28 cellular contexts compared by ENCODE assay signal in the genomic region with DNA sequence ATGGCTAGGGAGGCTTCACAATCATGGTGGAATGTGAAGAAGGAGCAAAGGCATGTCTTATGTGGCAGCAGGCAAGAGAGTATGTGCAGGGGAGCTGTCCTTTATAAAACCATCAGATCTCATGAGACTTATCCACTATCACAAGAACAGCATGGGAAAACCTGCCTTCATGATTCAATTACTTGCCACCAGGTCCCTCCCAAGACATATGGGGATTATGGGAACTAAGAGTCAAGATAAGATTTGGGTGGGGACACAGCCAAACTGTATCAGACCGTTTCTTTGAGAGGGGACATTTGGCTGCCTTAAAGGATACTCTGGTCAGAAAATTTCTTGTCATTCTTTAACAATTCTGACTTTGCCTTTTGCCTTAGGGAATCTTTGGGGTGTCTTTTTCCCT. TPM values are rescaled to one million over a fixed set of nuclear protein-coding genes. Genes with fewer than 3 reads are reported as not detected.
DNase-seq lines count a peak whose midpoint lies in the region; ATAC-seq, FAIRE-seq and TF ChIP-seq lines count a peak whose summit lies in the region.
"Had no signal": no experiment of that assay in that cellular context is flagged by ENCODE, and none has a peak within 500 bp of the region (broad histone marks: within the 10 kb centered on the region; RNA-seq: fewer than 3 reads in every experiment).

No MANE protein-coding gene starts in this region.

- TF ChIP-seq POLR2A in H1 (IDR thresholded peaks at IDR 0.05; ENCODE audit: control extremely low read depth in 1 of 2, low read depth in 2 of 2, low read length in 2 of 2) = no peak
- TF ChIP-seq POLR2A in body of pancreas (IDR thresholded peaks at IDR 0.05) = no peak

- TF ChIP-seq EP300 in H1 (IDR thresholded peaks at IDR 0.05; ENCODE audit: borderline replicate concordance in 1 of 2, low read depth in 2 of 2, low read length in 2 of 2) = no peak

- peak overlapping the region; percentile 37 for H3K27ac Mint-ChIP-seq in astrocyte (ENCODE audit: unreplicated experiment)
- H3K27ac Mint-ChIP-seq in neural progenitor cell = no peak overlapping the region
- H3K27ac Mint-ChIP-seq: CD4-positive, alpha-beta memory T cell; CD4-positive, CD25-positive, alpha-beta regulatory T cell had no signal

- H3K9ac ChIP-seq in astrocyte (ENCODE audit: low read length) (no peak overlapping the region), H1 (replicated peaks in 1 of 4; ENCODE audit: extremely low read depth in 1 of 4, low read depth in 3 of 4, low read length in 3 of 4) (no peak overlapping the region), neural progenitor cell (no peak overlapping the region)
- H3K9ac ChIP-seq: BLaER1 had no signal

- H3K23me2 ChIP-seq in H1 (ENCODE audit: low read depth, low read length) = no peaks in the 10 kb centered on the region

- DNase-seq in OCI-M1 (lab: John Stamatoyannopoulos, UW) (peak; percentile 26), astrocyte (ENCODE audit: low read depth) (no peak), H1 (ENCODE audit: low read depth in 1 of 2, low spot score in 2 of 2) (no peak), neural progenitor cell (ENCODE audit: low spot score) (no peak), body of pancreas (no peak), germinal center (ENCODE audit: low spot score) (no peak), upper lobe of right lung (no peak)
- DNase-seq: 8988T; ACHN; BE2C; C1 segment of cervical spinal cord; CD4-positive, alpha-beta memory T cell; CD4-positive, CD25-positive, alpha-beta regulatory T cell; CD8-positive, alpha-beta memory T cell; COR-L47; DMS 273 treated with DMSO at 0.1 percent for 48 hours; DMS153; DMS53; DMS79; DND-41; EL; GDM1 had no signal

- no peaks in the 10 kb centered on the region for H3K79me1 ChIP-seq in H1 (ENCODE audit: low read depth, low read length)

- TF ChIP-seq RAD21 in H1 (IDR thresholded peaks at IDR 0.05 in 1 of 2, conservative IDR thresholded peaks at IDR 0.05 in 1 of 2; ENCODE audit: low read depth in 2 of 2, low read length in 2 of 2) = no peak

- H3K18ac ChIP-seq in H1 (ENCODE audit: extremely low read depth, low read length) = no peak overlapping the region

- no peak overlapping the region for H3K4me2 ChIP-seq in astrocyte (ENCODE audit: low read length)
- no peak overlapping the region for H3K4me2 ChIP-seq in H1 (ENCODE audit: insufficient read depth in 1 of 2, low read depth in 2 of 2, low read length in 2 of 2)
- H3K4me2 ChIP-seq in neural progenitor cell = no peak overlapping the region
- H3K4me2 ChIP-seq: BLaER1 had no signal

- TF ChIP-seq CTCF in astrocyte (IDR thresholded peaks at IDR 0.05; ENCODE audit: insufficient read depth, low read depth, low read length) (no peak), H1 (IDR thresholded peaks at IDR 0.05; ENCODE audit: control extremely low read depth in 1 of 3, insufficient read depth in 1 of 3, low read depth in 1 of 3, low read length in 3 of 3) (no peak), neural progenitor cell (IDR thresholded peaks at IDR 0.05) (no peak), body of pancreas (IDR thresholded peaks at IDR 0.05) (no peak), upper lobe of right lung (IDR thresholded peaks at IDR 0.05) (no peak)

- H2BK12ac ChIP-seq in H1 (ENCODE audit: low read depth, low read length) = no peak overlapping the region

- no peak overlapping the region for H2BK5ac ChIP-seq in H1 (ENCODE audit: low read depth, low read length)

- no peak overlapping the region for H2BK20ac ChIP-seq in H1 (ENCODE audit: low read length)

- H3K4me3 Mint-ChIP-seq in astrocyte (ENCODE audit: unreplicated experiment) (no peak overlapping the region), neural progenitor cell (no peak overlapping the region)
- H3K4me3 Mint-ChIP-seq: CD14-positive monocyte; CD4-positive, alpha-beta memory T cell; CD4-positive, CD25-positive, alpha-beta regulatory T cell; CD8-positive, alpha-beta memory T cell had no signal

- H3K14ac ChIP-seq in H1 (ENCODE audit: insufficient read length) = no peak overlapping the region

- H4K91ac ChIP-seq in H1 (replicated peaks; ENCODE audit: insufficient read length, low read length) = no peak overlapping the region

- no peak overlapping the region for H2AFZ ChIP-seq in astrocyte (ENCODE audit: low read depth, low read length)
- H2AFZ ChIP-seq in H1 (ENCODE audit: low read length) = 0 out of 2 replicates have a peak overlapping the region, but pooled peaks have one; percentile 1
- H2AFZ ChIP-seq in neural progenitor cell (replicated peaks) = peak overlapping the region; percentile 4

- H3K4ac ChIP-seq in H1 (replicated peaks; ENCODE audit: insufficient read length, low read depth, low read length) = no peak overlapping the region

- no peak overlapping the region for H3K56ac ChIP-seq in H1 (replicated peaks; ENCODE audit: insufficient read length, low read depth, low read length)

- WGBS in H1 (ENCODE audit: extremely low coverage in 1 of 2, insufficient coverage in 1 of 2, insufficient read length in 1 of 2, insufficient replicate concordance in 2 of 2, low coverage in 1 of 2, low lambda C conversion rate in 2 of 2, missing lambda C conversion rate in 1 of 2), 2 experiments = 83% methylated on average over 1 of the region's 1 CpG; no CpG with 5 or more reads in 1 of the 2 experiments
- WGBS in body of pancreas, 2 donors = 61 to 68% methylated on average over 1 of the region's 1 CpG

- no peak overlapping the region for H2BK15ac ChIP-seq in H1 (ENCODE audit: low read length)

- ATAC-seq in body of pancreas = no peak
- no peak for ATAC-seq in upper lobe of right lung
- ATAC-seq: GM12878 had no signal

- H3K79me2 ChIP-seq in astrocyte (ENCODE audit: insufficient read depth, low read length) (peaks cover 13% of the 10 kb centered on the region), H1 (ENCODE audit: control insufficient read depth in 1 of 2, insufficient read depth in 2 of 2, low read length in 2 of 2) (peaks cover 0 to 11% of the 10 kb centered on the region in 2 experiments; a peak in 3 of 4 replicates), neural progenitor cell (ENCODE audit: low read depth) (peaks cover 13% of the 10 kb centered on the region)

- no peak overlapping the region for H3K23ac ChIP-seq in H1 (ENCODE audit: insufficient read length)

- no peaks in the 10 kb centered on the region for H3K36me3 Mint-ChIP-seq in astrocyte (ENCODE audit: low read depth, unreplicated experiment)
- H3K36me3 Mint-ChIP-seq in neural progenitor cell = no peaks in the 10 kb centered on the region
- H3K36me3 Mint-ChIP-seq: CD14-positive monocyte; CD4-positive, CD25-positive, alpha-beta regulatory T cell had no signal

- H2AK5ac ChIP-seq in H1 (ENCODE audit: low read depth, low read length) = no peak overlapping the region

- no peak overlapping the region for H4K5ac ChIP-seq in H1 (ENCODE audit: insufficient read length, low read depth, low read length)

- H3K27ac ChIP-seq in astrocyte (ENCODE audit: low read depth, low read length) (no peak overlapping the region), H1 (ENCODE audit: low read depth, low read length) (no peak overlapping the region), neural progenitor cell (no peak overlapping the region), body of pancreas (no peak overlapping the region), upper lobe of right lung (no peak overlapping the region)
- H3K27ac ChIP-seq: BLaER1 had no signal

- peaks cover 12% of the 10 kb centered on the region for H3F3A ChIP-seq in neural progenitor cell (ENCODE audit: low read depth)

- CTCF ChIA-PET in H1 (lab: Charles Lee; ENCODE audit: partially characterized antibody) = interaction anchor here (1.2 to 1.4 kb wide), 2 partner anchors 38 to 138 kb away, joined by 3 read pairs; no protein-coding TSS in a partner anchor

- intact Hi-C loops in body of pancreas (cut with DNase I) = loop anchor here (10.0 kb wide), 1 partner anchor 94 kb away; no protein-coding TSS in a partner anchor
- intact Hi-C loops in upper lobe of right lung (cut with DNase I) = no loop called here

- H3K9me3 Mint-ChIP-seq in astrocyte (ENCODE audit: unreplicated experiment) (peaks cover 3% of the 10 kb centered on the region), neural progenitor cell (no peaks in the 10 kb centered on the region)
- H3K9me3 Mint-ChIP-seq: CD4-positive, alpha-beta memory T cell; CD8-positive, alpha-beta memory T cell had no signal

- no peak overlapping the region for H4K8ac ChIP-seq in H1 (ENCODE audit: extremely low read depth, insufficient read depth, low read length)

- H3K4me1 ChIP-seq in astrocyte (ENCODE audit: insufficient read depth, low read length) (peaks cover 4% of the 10 kb centered on the region), H1 (replicated peaks in 1 of 4; ENCODE audit: control insufficient read depth in 3 of 4, insufficient read depth in 4 of 4, low read length in 3 of 4) (peaks cover 0 to 2% (median under 1%) of the 10 kb centered on the region in 4 experiments; a peak in 1 of 7 replicates), neural progenitor cell (peaks cover 14% of the 10 kb centered on the region), body of pancreas (peaks cover 19% of the 10 kb centered on the region), upper lobe of right lung (peaks cover 24% of the 10 kb centered on the region)

- peaks cover 9% of the 10 kb centered on the region for H3K4me1 Mint-ChIP-seq in astrocyte (ENCODE audit: low read depth, unreplicated experiment)
- peaks cover 16% of the 10 kb centered on the region for H3K4me1 Mint-ChIP-seq in neural progenitor cell

- POLR2A ChIA-PET in H1 (lab: Charles Lee; ENCODE audit: partially characterized antibody) = no interaction called here

- H3K27me3 Mint-ChIP-seq in astrocyte (ENCODE audit: low read depth, unreplicated experiment) = no peaks in the 10 kb centered on the region
- H3K27me3 Mint-ChIP-seq in neural progenitor cell (ENCODE audit: insufficient read depth, low read depth) = peaks cover 7% of the 10 kb centered on the region

- H3K27me3 ChIP-seq in astrocyte (ENCODE audit: insufficient read depth, low read length) (peaks cover 3% of the 10 kb centered on the region), H1 (replicated peaks in 1 of 4; ENCODE audit: control insufficient read depth in 3 of 4, extremely low read depth in 1 of 4, insufficient read depth in 3 of 4, low read length in 3 of 4) (no peaks in the 10 kb centered on the region), neural progenitor cell (no peaks in the 10 kb centered on the region), body of pancreas (no peaks in the 10 kb centered on the region), upper lobe of right lung (no peaks in the 10 kb centered on the region)
- H3K27me3 ChIP-seq: BE2C, BLaER1 had no signal

- no peaks in the 10 kb centered on the region for H3K36me3 ChIP-seq in astrocyte (ENCODE audit: insufficient read depth, low read length)
- no peaks in the 10 kb centered on the region for H3K36me3 ChIP-seq in H1 (ENCODE audit: control insufficient read depth in 2 of 4, insufficient read depth in 4 of 4, low read length in 3 of 4)
- H3K36me3 ChIP-seq in neural progenitor cell = no peaks in the 10 kb centered on the region
- no peaks in the 10 kb centered on the region for H3K36me3 ChIP-seq in body of pancreas (replicated peaks in 1 of 2; ENCODE audit: insufficient read depth in 1 of 2, low read depth in 2 of 2)
- no peaks in the 10 kb centered on the region for H3K36me3 ChIP-seq in upper lobe of right lung
- H3K36me3 ChIP-seq: BLaER1 had no signal

- FAIRE-seq in astrocyte (lab: Jason Lieb, UNC) = no peak
- no peak for FAIRE-seq in H1 (lab: Jason Lieb, UNC)
- FAIRE-seq: A204.1, GM12878, GM12892, GM18507 had no signal

- H4K20me1 ChIP-seq in astrocyte (ENCODE audit: insufficient read depth, low read length) (peaks cover 10% of the 10 kb centered on the region), H1 (replicated peaks in 1 of 2; ENCODE audit: control insufficient read depth in 1 of 2, insufficient read depth in 2 of 2, low read length in 2 of 2) (no peaks in the 10 kb centered on the region), neural progenitor cell (ENCODE audit: low read depth) (peaks cover 12% of the 10 kb centered on the region)

- H2BK120ac ChIP-seq in H1 (replicated peaks; ENCODE audit: low read depth, low read length) = no peak overlapping the region

- H3K9me3 ChIP-seq in astrocyte (ENCODE audit: insufficient read depth, low read depth, low read length) (no peaks in the 10 kb centered on the region), H1 (ENCODE audit: insufficient read depth in 2 of 2, low read depth in 1 of 2, low read length in 1 of 2) (no peaks in the 10 kb centered on the region), neural progenitor cell (ENCODE audit: low read depth) (no peaks in the 10 kb centered on the region), body of pancreas (no peaks in the 10 kb centered on the region), upper lobe of right lung (no peaks in the 10 kb centered on the region)
- H3K9me3 ChIP-seq: BE2C, BLaER1 had no signal

- H3K4me3 ChIP-seq in astrocyte (ENCODE audit: insufficient read depth, low read depth, low read length) (no peak overlapping the region), H1 (ENCODE audit: extremely low read depth in 1 of 4, insufficient read depth in 2 of 4, low read depth in 3 of 4, low read length in 4 of 4) (no peak overlapping the region), neural progenitor cell (no peak overlapping the region), body of pancreas (no peak overlapping the region), upper lobe of right lung (no peak overlapping the region)
- H3K4me3 ChIP-seq: BLaER1, GM12878 had no signal

RNA-seq across cellular contexts. Expression of gene XPR1, which starts 3.2 kb away (rescaled TPM):
- total RNA-seq in astrocyte = 35.2 and 36.0 TPM in 2 replicates
- total RNA-seq in H1 (2021; fragmentation: NEBNext Ultra II Directional; extraction: Animal tissue kit (Norgen Biotek cat#: 25700)) = 41.5 and 43.9 TPM in 2 replicates
- 20.0 and 28.6 TPM in 2 replicates for polyA plus RNA-seq in H1 (2011; rRNA removed)
- polyA plus RNA-seq in H1 (2011; cell fraction: cytosol; rRNA removed) = 23.7 TPM
- 12.8 TPM for polyA plus RNA-seq in H1 (2011; cell fraction: nucleus; rRNA removed)
- polyA plus RNA-seq in H1 (2012, experiment 1 of 2) = 18.2 to 34.1 TPM (median 24.0 TPM) in 4 replicates
- 1.7 TPM for polyA plus RNA-seq in H1 (2012, experiment 2 of 2)
- polyA plus RNA-seq in H1 (2013, experiment 1 of 2) = 46.4 TPM
- 53.7 TPM for polyA plus RNA-seq in H1 (2013, experiment 2 of 2)
- polyA minus RNA-seq in H1 (2011; rRNA and poly(A)+ RNA removed) = 56.2 and 77.6 TPM in 2 replicates
- 31.7 TPM for polyA minus RNA-seq in H1 (2011; cell fraction: cytosol; rRNA and poly(A)+ RNA removed)
- 31.3 TPM for polyA minus RNA-seq in H1 (2011; cell fraction: nucleus; rRNA and poly(A)+ RNA removed)
- total RNA-seq in neural progenitor cell (ENCODE audit: low replicate concordance) = 54.8 and 75.0 TPM in 2 replicates
- total RNA-seq in body of pancreas = 10 to 100 TPM; 11.5 to 13.0 TPM
- 23.5 TPM for total RNA-seq in upper lobe of right lung
